8 cellular contexts compared by ENCODE assay signal in genomic region chr14:23568600-23569310, GRCh38. TPM values are rescaled to one million over a fixed set of nuclear protein-coding genes. Genes with fewer than 3 reads are reported as not detected.
DNase-seq lines count a peak whose midpoint lies in the region; ATAC-seq and TF ChIP-seq lines count a peak whose summit lies in the region.

No MANE protein-coding gene starts in this region.

- H3K27ac ChIP-seq in hepatocyte, result peak overlapping the region; percentile 92

- no peaks in the 10 kb centered on the region for H4K20me1 ChIP-seq in hepatocyte (ENCODE audit: insufficient read depth, poor library complexity, severe bottlenecking)

- TF ChIP-seq CTCF in HFF-Myc (IDR thresholded peaks at IDR 0.05; ENCODE audit: low read depth, low read length, missing control alignments) (peak; percentile 51), hepatocyte (IDR thresholded peaks at IDR 0.05; ENCODE audit: poor library complexity) (peak; percentile 31)

- peaks cover 7% of the 10 kb centered on the region for H3K27me3 ChIP-seq in hepatocyte

- H3K4me2 ChIP-seq in hepatocyte, result peak overlapping the region; percentile 91

- ATAC-seq in HG03139 (IDR thresholded peaks at IDR 0.05; ENCODE audit: unreplicated experiment), result no peak
- ATAC-seq in GM18502 (IDR thresholded peaks at IDR 0.05; ENCODE audit: poor library complexity, unreplicated experiment), result no peak

- H3K9me3 ChIP-seq in hepatocyte (ENCODE audit: low read depth), result no peaks in the 10 kb centered on the region

- H3K79me2 ChIP-seq in hepatocyte, result peaks cover 13% of the 10 kb centered on the region

- H3K4me1 ChIP-seq in hepatocyte (ENCODE audit: insufficient read depth), result peaks cover 16% of the 10 kb centered on the region

- no peaks in the 10 kb centered on the region for H3K36me3 ChIP-seq in hepatocyte (replicated peaks; ENCODE audit: insufficient read depth, low read depth)

- H3K9me2 ChIP-seq in hepatocyte (replicated peaks; ENCODE audit: insufficient read depth), result no peaks in the 10 kb centered on the region

- DNase-seq in COLO668 (lab: John Stamatoyannopoulos, UW; ENCODE audit: unreplicated experiment), result peak; percentile 32
- no peak for DNase-seq in HFF-Myc (ENCODE audit: extremely low read depth, low read depth)
- DNase-seq in UCSD-AML1 (lab: John Stamatoyannopoulos, UW; ENCODE audit: unreplicated experiment), result peak; percentile 66
- DNase-seq in hepatocyte (ENCODE audit: low spot score), result no peak
- no peak for DNase-seq in NCI-H146 treated with DMSO at 0.1 percent for 48 hours (lab: John Stamatoyannopoulos, UW; ENCODE audit: unreplicated experiment)
- DNase-seq in inferior parietal cortex (ENCODE audit: extremely low spot score), result no peak

- no peak overlapping the region for H2AFZ ChIP-seq in hepatocyte

- WGBS in hepatocyte (ENCODE audit: low lambda C conversion rate, missing lambda C conversion rate), result 56% methylated on average over 6 of the region's 6 CpGs

- H3K4me3 ChIP-seq in HFF-Myc (replicated peaks; ENCODE audit: low read depth, low read length), result no peak overlapping the region
- no peak overlapping the region for H3K4me3 ChIP-seq in hepatocyte

RNA-seq across cellular contexts. Expression of gene AP1G2, which starts 1.2 kb away (rescaled TPM):
- 87.5 and 114 TPM in 2 replicates for total RNA-seq in hepatocyte
- polyA plus RNA-seq in hepatocyte, result 191 and 282 TPM in 2 replicates

RNA-seq across cellular contexts. Expression of gene JPH4, which starts 9.8 kb away (rescaled TPM):
- 2.3 and 2.7 TPM in 2 replicates for total RNA-seq in hepatocyte
- 1.7 and 2.7 TPM in 2 replicates for polyA plus RNA-seq in hepatocyte

RNA-seq across cellular contexts. Expression of gene THTPA, which starts 12.7 kb away (rescaled TPM):
- total RNA-seq in hepatocyte, result 13.5 and 20.4 TPM in 2 replicates
- polyA plus RNA-seq in hepatocyte, result 14.2 and 15.5 TPM in 2 replicates

RNA-seq across cellular contexts. Expression of gene ZFHX2, which starts 17.2 kb away (rescaled TPM):
- total RNA-seq in hepatocyte, result 0.28 and 1.4 TPM in 2 replicates
- 1.5 and 2.2 TPM in 2 replicates for polyA plus RNA-seq in hepatocyte

Comparison
In these comparisons a context has a peak if more than half of its experiments do, and no peak if none do; other contexts are left out.
1. DNase-seq: peak in COLO668 (single experiment) and UCSD-AML1 (single experiment); none in HFF-Myc (single experiment), hepatocyte (single experiment), NCI-H146 treated with DMSO at 0.1 percent for 48 hours (single experiment) and inferior parietal cortex (single experiment).